9 cellular contexts compared by ENCODE assay signal in genomic region chr6:88238065-88238464, GRCh38.
DNase-seq lines count a peak whose midpoint lies in the region; ATAC-seq and TF ChIP-seq lines count a peak whose summit lies in the region.
"Had no signal": no experiment of that assay in that cellular context is flagged by ENCODE, and none has a peak within 500 bp of the region (broad histone marks: within the 10 kb centered on the region; RNA-seq: fewer than 3 reads in every experiment).

No MANE protein-coding gene starts in this region.

- TF ChIP-seq CTCF in BE2C (IDR thresholded peaks at IDR 0.05; ENCODE audit: low read depth, low read length) (peak; percentile 37; the same call in 1 of the 2 replicates), ascending aorta (IDR thresholded peaks at IDR 0.05) (no peak)

- ATAC-seq in GM18868 (IDR thresholded peaks at IDR 0.05; ENCODE audit: unreplicated experiment) (peak; percentile 79), HG03039 (IDR thresholded peaks at IDR 0.05; ENCODE audit: unreplicated experiment) (no peak), HG03521 (IDR thresholded peaks at IDR 0.05; ENCODE audit: unreplicated experiment) (no peak)
- ATAC-seq: activated naive CD4-positive, alpha-beta T cell treated with anti-CD3 and anti-CD28 coated beads, Interleukin-2, amount 50 U/mL, for 72 hours had no signal

- no peak overlapping the region for H3K4me3 ChIP-seq in BE2C (ENCODE audit: low read depth, low read length)
- no peak overlapping the region for H3K4me3 ChIP-seq in ascending aorta

- H3K27ac ChIP-seq in ascending aorta: no peak overlapping the region

- intact Hi-C loops in ascending aorta (cut with DNase I): no loop called here

- H3K9me3 ChIP-seq in BE2C (no peaks in the 10 kb centered on the region), ascending aorta (no peaks in the 10 kb centered on the region)

- H3K27me3 ChIP-seq in BE2C: no peaks in the 10 kb centered on the region
- H3K27me3 ChIP-seq in ascending aorta: no peaks in the 10 kb centered on the region

- no peaks in the 10 kb centered on the region for H3K36me3 ChIP-seq in BE2C
- no peaks in the 10 kb centered on the region for H3K36me3 ChIP-seq in ascending aorta

- H3K4me1 ChIP-seq in BE2C (no peaks in the 10 kb centered on the region), ascending aorta (no peaks in the 10 kb centered on the region)

- DNase-seq in BE2C (no peak), KBM-7 (peak; percentile 14), dermis blood vessel endothelial cell (peak; percentile 25), ascending aorta (ENCODE audit: low spot score in 2 of 2) (no peak)
- peak; percentile 23 for DNase-seq in stimulated activated CD8-positive, alpha-beta memory T cell treated with anti-CD3 and anti-CD28 coated beads, Interleukin-4, amount 100 ng/mL, for 48 hours

- in situ Hi-C loops in KBM-7 (cut with MboI; ENCODE audit: low pct_unique_long_range_greater_than_20kb, low sequenced_read_pairs): no loop called here

Comparison
In these comparisons a context has a peak if more than half of its experiments do, and no peak if none do; other contexts are left out.
1. DNase-seq: peak in KBM-7 (single experiment), dermis blood vessel endothelial cell (single experiment) and stimulated activated CD8-positive, alpha-beta memory T cell treated with anti-CD3 and anti-CD28 coated beads, Interleukin-4, amount 100 ng/mL, for 48 hours (single experiment); none in BE2C (single experiment) and ascending aorta (0 of 2).